In the genomic region with DNA sequence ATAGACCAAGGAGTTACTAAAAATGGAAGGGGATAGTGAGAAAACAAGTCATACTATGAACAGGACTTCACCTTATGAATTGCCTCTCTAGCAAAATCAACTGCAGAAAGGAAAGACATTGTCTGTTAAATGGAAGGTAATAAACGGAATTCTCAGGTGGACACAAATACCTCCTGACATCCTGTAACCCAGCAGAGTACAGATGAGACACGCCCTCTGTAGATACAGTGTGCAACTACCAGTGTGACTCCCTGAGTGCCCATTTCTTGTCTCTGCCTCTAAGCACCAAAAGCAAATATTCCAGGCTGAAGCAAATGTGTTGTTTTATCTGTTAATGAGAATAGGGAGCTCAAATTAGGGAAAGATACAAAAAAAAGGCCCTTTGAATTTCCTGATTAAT, we compare ENCODE assay signal across 17 cellular contexts. TPM values are rescaled to one million over a fixed set of nuclear protein-coding genes. Genes with fewer than 3 reads are reported as not detected.
DNase-seq lines count a peak whose midpoint lies in the region; ATAC-seq and TF ChIP-seq lines count a peak whose summit lies in the region.
"Had no signal": no experiment of that assay in that cellular context is flagged by ENCODE, and none has a peak within 500 bp of the region (broad histone marks: within the 10 kb centered on the region; RNA-seq: fewer than 3 reads in every experiment).

No MANE protein-coding gene starts in this region.

- H3K4me3 Mint-ChIP-seq in MCF 10A (ENCODE audit: unreplicated experiment): no peak overlapping the region
- H3K4me3 Mint-ChIP-seq: activated naive CD4-positive, alpha-beta T cell treated with anti-CD3 and anti-CD28 coated beads, Interleukin-2, amount 50 U/mL, for 24 hours; CD4-positive, alpha-beta memory T cell; stimulated activated memory B cell treated with anti-CD40 and anti-IgM and Interleukin-4, amounts not matched to agents 10 μg/mL and 1 μg/mL and 100 μg/mL, for 72 hours had no signal

- intact Hi-C loops in MCF 10A (cut with micrococcal nuclease): no loop called here
- intact Hi-C loops in breast epithelium (cut with DNase I; ENCODE audit: low total_unique reads): no loop called here

- no peaks in the 10 kb centered on the region for H3K4me1 ChIP-seq in breast epithelium
- H3K4me1 ChIP-seq: tibial artery had no signal

- POLR2A ChIA-PET in MCF 10A (lab: Yijun Ruan, JAX): no interaction called here

- H3K9me3 Mint-ChIP-seq in MCF 10A (ENCODE audit: unreplicated experiment): no peaks in the 10 kb centered on the region
- H3K9me3 Mint-ChIP-seq: activated naive CD4-positive, alpha-beta T cell treated with anti-CD3 and anti-CD28 coated beads, Interleukin-2, amount 50 U/mL, for 24 hours; CD4-positive, alpha-beta memory T cell; stimulated activated memory B cell treated with anti-CD40 and anti-IgM and Interleukin-4, amounts not matched to agents 10 μg/mL and 1 μg/mL and 100 μg/mL, for 72 hours had no signal

- peak; percentile 48 for ATAC-seq in esophagus mucosa
- ATAC-seq: stimulated activated memory B cell treated with anti-CD40 and anti-IgM and Interleukin-4, amounts not matched to agents 10 μg/mL and 1 μg/mL and 100 μg/mL, for 72 hours had no signal

- no peaks in the 10 kb centered on the region for H3K36me3 ChIP-seq in breast epithelium
- H3K36me3 ChIP-seq: brain microvascular endothelial cell, ovary, tibial artery had no signal

- peaks cover 5% of the 10 kb centered on the region for H3K4me1 Mint-ChIP-seq in MCF 10A (ENCODE audit: insufficient read depth, unreplicated experiment)
- H3K4me1 Mint-ChIP-seq: stimulated activated memory B cell treated with anti-CD40 and anti-IgM and Interleukin-4, amounts not matched to agents 10 μg/mL and 1 μg/mL and 100 μg/mL, for 72 hours had no signal

- H3K4me3 ChIP-seq in breast epithelium: no peak overlapping the region
- H3K4me3 ChIP-seq: ovary, tibial artery had no signal

- no peak overlapping the region for H3K27ac ChIP-seq in breast epithelium
- H3K27ac ChIP-seq: brain microvascular endothelial cell, ovary, tibial artery had no signal

- TF ChIP-seq POLR2A in breast epithelium (IDR thresholded peaks at IDR 0.05): no peak

- no peaks in the 10 kb centered on the region for H3K27me3 Mint-ChIP-seq in MCF 10A (ENCODE audit: insufficient read depth, unreplicated experiment)

- no peak overlapping the region for H3K27ac Mint-ChIP-seq in MCF 10A (ENCODE audit: low read depth, unreplicated experiment)
- H3K27ac Mint-ChIP-seq: activated naive CD4-positive, alpha-beta T cell treated with anti-CD3 and anti-CD28 coated beads, Interleukin-2, amount 50 U/mL, for 24 hours; CD4-positive, alpha-beta memory T cell; stimulated activated memory B cell treated with anti-CD40 and anti-IgM and Interleukin-4, amounts not matched to agents 10 μg/mL and 1 μg/mL and 100 μg/mL, for 72 hours had no signal

- DNase-seq in MCF 10A (ENCODE audit: unreplicated experiment): peak; percentile 16
- DNase-seq in breast epithelium (ENCODE audit: low spot score in 2 of 2): no peak
- peak; percentile 7 for DNase-seq in NCI-H526 treated with DMSO at 0.1 percent for 48 hours (lab: John Stamatoyannopoulos, UW)
- no peak for DNase-seq in NCI-H2171 (lab: John Stamatoyannopoulos, UW)
- no peak for DNase-seq in hippocampal formation (lab: John Stamatoyannopoulos, UW)
- no peak for DNase-seq in medulla oblongata (ENCODE audit: extremely low spot score)
- no peak for DNase-seq in amygdala (lab: John Stamatoyannopoulos, UW)
- DNase-seq: activated CD4-positive, alpha-beta T cell treated with anti-CD3 and anti-CD28 coated beads for 48 hours; brain microvascular endothelial cell; CD4-positive, alpha-beta memory T cell; NCI-H1694; ovary; T1000; tibial artery had no signal

- no peaks in the 10 kb centered on the region for H3K9me3 ChIP-seq in breast epithelium
- H3K9me3 ChIP-seq: ovary, tibial artery had no signal

- H3K36me3 Mint-ChIP-seq in MCF 10A (ENCODE audit: insufficient read depth, unreplicated experiment): no peaks in the 10 kb centered on the region
- H3K36me3 Mint-ChIP-seq: activated naive CD4-positive, alpha-beta T cell treated with anti-CD3 and anti-CD28 coated beads, Interleukin-2, amount 50 U/mL, for 24 hours; CD4-positive, alpha-beta memory T cell; stimulated activated memory B cell treated with anti-CD40 and anti-IgM and Interleukin-4, amounts not matched to agents 10 μg/mL and 1 μg/mL and 100 μg/mL, for 72 hours had no signal

- CTCF ChIA-PET in MCF 10A (lab: Yijun Ruan, JAX): no interaction called here

- no peaks in the 10 kb centered on the region for H3K27me3 ChIP-seq in breast epithelium
- H3K27me3 ChIP-seq: brain microvascular endothelial cell, ovary, tibial artery had no signal

- no peak for TF ChIP-seq CTCF in MCF 10A (IDR thresholded peaks at IDR 0.05; ENCODE audit: unreplicated experiment)
- no peak for TF ChIP-seq CTCF in breast epithelium (IDR thresholded peaks at IDR 0.05)

- BruUV-seq in MCF 10A (replicated peaks; lab: Mats Ljungman, UMichigan): no TSS peak

RNA-seq across cellular contexts. Expression of gene PLPP1, which starts 12.2 kb away (rescaled TPM):
- 7.5 and 10.4 TPM in 2 replicates for total RNA-seq in MCF 10A (2022)
- total RNA-seq in breast epithelium: 100 to 1,000 TPM; 177 to 339 (median 237) TPM
- 16.2 TPM for total RNA-seq in esophagus mucosa

Comparison
In these comparisons a context has a peak if more than half of its experiments do, and no peak if none do; other contexts are left out.
1. DNase-seq: peak in MCF 10A (single experiment) and NCI-H526 treated with DMSO at 0.1 percent for 48 hours (single experiment); none in breast epithelium (0 of 2), NCI-H2171 (single experiment), hippocampal formation (0 of 2), medulla oblongata (single experiment) and amygdala (0 of 56).
2. RNA of gene PLPP1, which starts 12.2 kb away (total RNA-seq): 177 to 339 TPM in breast epithelium; 16.2 TPM in esophagus mucosa (single experiment) and 7.5 to 10.4 TPM in MCF 10A; every median in the first group is over 10 times any median in the second.